In the genomic region with DNA sequence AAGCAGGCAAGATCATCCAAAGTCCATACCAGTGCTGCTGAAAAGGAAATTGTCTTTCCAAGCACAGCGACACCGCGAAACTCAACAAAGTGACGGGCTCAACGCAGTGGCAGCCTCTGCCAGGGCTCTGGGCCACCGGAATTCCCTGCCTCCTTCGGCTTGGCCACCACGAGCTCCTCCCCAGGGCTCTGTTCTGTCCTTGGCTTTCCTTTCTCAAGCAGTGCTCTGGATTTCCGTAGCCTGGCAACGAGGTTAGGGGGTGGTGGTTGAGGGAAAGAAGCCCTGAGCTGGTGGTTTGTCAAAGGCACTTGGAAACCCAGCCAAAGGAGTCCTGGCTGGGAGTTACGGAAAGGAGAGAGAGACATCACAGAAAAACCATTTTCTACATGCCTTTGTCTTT, we compare ENCODE assay signal across 12 cellular contexts. TPM values are rescaled to one million over a fixed set of nuclear protein-coding genes. Genes with fewer than 3 reads are reported as not detected.
DNase-seq lines count a peak whose midpoint lies in the region; ATAC-seq and TF ChIP-seq lines count a peak whose summit lies in the region.
"Had no signal": no experiment of that assay in that cellular context is flagged by ENCODE, and none has a peak within 500 bp of the region (broad histone marks: within the 10 kb centered on the region; RNA-seq: fewer than 3 reads in every experiment).

No MANE protein-coding gene starts in this region.

- H3K27ac ChIP-seq in angular gyrus (ENCODE audit: low read depth, low read length): peak overlapping the region; percentile 37
- H3K27ac ChIP-seq in ascending aorta: peak overlapping the region in 1 of 2 donors; percentile 11
- H3K27ac ChIP-seq: VCaP had no signal

- DNase-seq in GM03348 (ENCODE audit: low spot score) (peak; percentile 36), hypothalamus (lab: John Stamatoyannopoulos, UW) (peak in 44 of 51 donors; percentile 12 to 91 (median 70)), AML-193 (lab: John Stamatoyannopoulos, UW) (no peak), ascending aorta (ENCODE audit: low spot score in 2 of 2) (no peak), NCI-H524 treated with DMSO at 0.1 percent for 48 hours (lab: John Stamatoyannopoulos, UW) (no peak)
- DNase-seq in stimulated activated CD8-positive, alpha-beta memory T cell treated with anti-CD3 and anti-CD28 coated beads, Interleukin-4, amount 100 ng/mL, for 48 hours: peak; percentile 14
- DNase-seq: activated naive CD8-positive, alpha-beta T cell treated with anti-CD3 and anti-CD28 coated beads, Interleukin-2, amount 10 ng/mL, durations not matched to agents 7 days and 5 days; NCI-H1048; NCI-H526 had no signal

- intact Hi-C loops in ascending aorta (cut with DNase I): no loop called here

- H3K4me1 ChIP-seq in ascending aorta: peaks cover 0 to 7% of the 10 kb centered on the region in 2 donors

- no peak overlapping the region for H3K4me3 ChIP-seq in ascending aorta

- no peaks in the 10 kb centered on the region for H3K9me3 ChIP-seq in ascending aorta

- no peaks in the 10 kb centered on the region for H3K36me3 ChIP-seq in ascending aorta

- no peak for TF ChIP-seq CTCF in ascending aorta (IDR thresholded peaks at IDR 0.05)

- no peaks in the 10 kb centered on the region for H3K27me3 ChIP-seq in ascending aorta

- ATAC-seq in HG02678 (IDR thresholded peaks at IDR 0.05; ENCODE audit: unreplicated experiment): no peak

RNA-seq across cellular contexts. Expression of a gene that starts 31.2 kb away (rescaled TPM):
- not detected for total RNA-seq in ascending aorta
- total RNA-seq: activated naive CD8-positive, alpha-beta T cell treated with anti-CD3 and anti-CD28 coated beads, Interleukin-2, amount 10 ng/mL, durations not matched to agents 7 days and 5 days had no signal

Comparison
In these comparisons a context has a peak if more than half of its experiments do, and no peak if none do; other contexts are left out.
1. DNase-seq: peak in GM03348 (single experiment), hypothalamus (44 of 51) and stimulated activated CD8-positive, alpha-beta memory T cell treated with anti-CD3 and anti-CD28 coated beads, Interleukin-4, amount 100 ng/mL, for 48 hours (single experiment); none in AML-193 (0 of 2), ascending aorta (0 of 2) and NCI-H524 treated with DMSO at 0.1 percent for 48 hours (single experiment).